15 cellular contexts compared by ENCODE assay signal in genomic region chr2:53312721-53313120, GRCh38.
A peak's percentile ranks its signal among the peaks of the same experiment; 100 is the strongest.
DNase-seq lines count a peak whose midpoint lies in the region; ATAC-seq and TF ChIP-seq lines count a peak whose summit lies in the region.
"Had no signal": no experiment of that assay in that cellular context is flagged by ENCODE, and none has a peak within 500 bp of the region (broad histone marks: within the 10 kb centered on the region; RNA-seq: fewer than 3 reads in every experiment).

No MANE protein-coding gene starts in this region.

- no peak overlapping the region for H3K4me3 ChIP-seq in RWPE2 (ENCODE audit: severe bottlenecking)
- H3K4me3 ChIP-seq in gastroesophageal sphincter: no peak overlapping the region
- no peak overlapping the region for H3K4me3 ChIP-seq in naive thymus-derived CD4-positive, alpha-beta T cell (ENCODE audit: low read length)
- H3K4me3 ChIP-seq: K562 had no signal

- TF ChIP-seq POLR2A in gastroesophageal sphincter (IDR thresholded peaks at IDR 0.05): no peak

- H3K4me3 Mint-ChIP-seq in activated CD8-positive, alpha-beta T cell treated with anti-CD3 and anti-CD28 coated beads, Interleukin-2, amount 10 ng/mL, durations not matched to agents 7 days and 5 days: no peak overlapping the region
- no peak overlapping the region for H3K4me3 Mint-ChIP-seq in naive thymus-derived CD4-positive, alpha-beta T cell
- H3K4me3 Mint-ChIP-seq: HFFc6 had no signal

- H3K9me3 Mint-ChIP-seq in activated CD8-positive, alpha-beta T cell treated with anti-CD3 and anti-CD28 coated beads, Interleukin-2, amount 10 ng/mL, durations not matched to agents 7 days and 5 days (ENCODE audit: insufficient read depth): no peaks in the 10 kb centered on the region
- H3K9me3 Mint-ChIP-seq in naive thymus-derived CD4-positive, alpha-beta T cell: peaks cover 0 to 8% (median 0%) of the 10 kb centered on the region in 11 donors
- H3K9me3 Mint-ChIP-seq: HFFc6 had no signal

- WGBS in gastroesophageal sphincter (ENCODE audit: low coverage in 1 of 2), 2 donors: 68 to 75% methylated on average over 3 to 5 of the region's 5 CpGs

- H3K27me3 ChIP-seq in RWPE2 (ENCODE audit: insufficient read depth, poor library complexity, severe bottlenecking) (no peaks in the 10 kb centered on the region), gastroesophageal sphincter (no peaks in the 10 kb centered on the region)
- no peaks in the 10 kb centered on the region for H3K27me3 ChIP-seq in naive thymus-derived CD4-positive, alpha-beta T cell (ENCODE audit: control insufficient read depth in 2 of 2, insufficient read depth in 2 of 2, low read length in 2 of 2)

- DNase-seq in DMS 273 (lab: John Stamatoyannopoulos, UW; ENCODE audit: unreplicated experiment) (peak; percentile 39), DMS 273 treated with DMSO at 0.1 percent for 48 hours (lab: John Stamatoyannopoulos, UW) (no peak), RWPE2 (ENCODE audit: low spot score) (no peak), omental fat pad (ENCODE audit: low spot score) (no peak), NCI-H1092 treated with DMSO at 0.1 percent for 48 hours (lab: John Stamatoyannopoulos, UW) (no peak)
- no peak for DNase-seq in activated CD8-positive, alpha-beta T cell treated with anti-CD3 and anti-CD28 coated beads, Interleukin-2, amount 10 ng/mL, durations not matched to agents 7 days and 5 days
- DNase-seq in naive thymus-derived CD4-positive, alpha-beta T cell: no peak
- DNase-seq: HFFc6, NCI-H1048, NCI-H2227 treated with DMSO at 0.1 percent for 48 hours, NCI-H526, SHP77 treated with DMSO at 0.1 percent for 48 hours had no signal

- intact Hi-C loops in naive thymus-derived CD4-positive, alpha-beta T cell (cut with micrococcal nuclease): no loop called here

- POLR2A ChIA-PET in activated CD8-positive, alpha-beta T cell treated with anti-CD3 and anti-CD28 coated beads, Interleukin-2, amount 10 ng/mL, durations not matched to agents 7 days and 5 days (lab: Charles Lee): no interaction called here
- POLR2A ChIA-PET in naive thymus-derived CD4-positive, alpha-beta T cell (lab: Charles Lee): no interaction called here

- ATAC-seq in RWPE2 (ENCODE audit: low read depth) (no peak), gastroesophageal sphincter (peak; percentile 31), omental fat pad (ENCODE audit: low FRiP score) (peak; percentile 48)
- ATAC-seq in activated CD8-positive, alpha-beta T cell treated with anti-CD3 and anti-CD28 coated beads, Interleukin-2, amount 10 ng/mL, durations not matched to agents 7 days and 5 days: no peak
- no peak for ATAC-seq in naive thymus-derived CD4-positive, alpha-beta T cell
- ATAC-seq: K562 had no signal

- no peak overlapping the region for H3K27ac Mint-ChIP-seq in activated CD8-positive, alpha-beta T cell treated with anti-CD3 and anti-CD28 coated beads, Interleukin-2, amount 10 ng/mL, durations not matched to agents 7 days and 5 days
- no peak overlapping the region for H3K27ac Mint-ChIP-seq in naive thymus-derived CD4-positive, alpha-beta T cell
- H3K27ac Mint-ChIP-seq: HFFc6 had no signal

- peaks cover 26% of the 10 kb centered on the region for H3K4me1 ChIP-seq in RWPE2 (ENCODE audit: insufficient read depth, poor library complexity, severe bottlenecking)
- no peaks in the 10 kb centered on the region for H3K4me1 ChIP-seq in gastroesophageal sphincter
- H3K4me1 ChIP-seq in naive thymus-derived CD4-positive, alpha-beta T cell (ENCODE audit: control insufficient read depth in 2 of 2, insufficient read depth in 2 of 2, low read length in 2 of 2): no peaks in the 10 kb centered on the region

- H3K36me3 ChIP-seq in RWPE2 (ENCODE audit: low read depth): no peaks in the 10 kb centered on the region
- no peaks in the 10 kb centered on the region for H3K36me3 ChIP-seq in gastroesophageal sphincter
- no peaks in the 10 kb centered on the region for H3K36me3 ChIP-seq in naive thymus-derived CD4-positive, alpha-beta T cell (ENCODE audit: control insufficient read depth in 2 of 3, insufficient read depth in 3 of 3, low read length in 3 of 3)

- TF ChIP-seq CTCF in RWPE2 (IDR thresholded peaks at IDR 0.05; ENCODE audit: poor library complexity, severe bottlenecking): no peak
- no peak for TF ChIP-seq CTCF in gastroesophageal sphincter (IDR thresholded peaks at IDR 0.05)
- TF ChIP-seq CTCF in omental fat pad (IDR thresholded peaks at IDR 0.05): no peak

- no peaks in the 10 kb centered on the region for H3K4me1 Mint-ChIP-seq in activated CD8-positive, alpha-beta T cell treated with anti-CD3 and anti-CD28 coated beads, Interleukin-2, amount 10 ng/mL, durations not matched to agents 7 days and 5 days (ENCODE audit: low read depth)
- no peaks in the 10 kb centered on the region for H3K4me1 Mint-ChIP-seq in naive thymus-derived CD4-positive, alpha-beta T cell

- CTCF ChIA-PET in activated CD8-positive, alpha-beta T cell treated with anti-CD3 and anti-CD28 coated beads, Interleukin-2, amount 10 ng/mL, durations not matched to agents 7 days and 5 days (lab: Charles Lee): no interaction called here
- CTCF ChIA-PET in naive thymus-derived CD4-positive, alpha-beta T cell (lab: Charles Lee): no interaction called here

- no peaks in the 10 kb centered on the region for H3K36me3 Mint-ChIP-seq in activated CD8-positive, alpha-beta T cell treated with anti-CD3 and anti-CD28 coated beads, Interleukin-2, amount 10 ng/mL, durations not matched to agents 7 days and 5 days (ENCODE audit: low read depth)
- H3K36me3 Mint-ChIP-seq in naive thymus-derived CD4-positive, alpha-beta T cell: no peaks in the 10 kb centered on the region

- H3K9me3 ChIP-seq in RWPE2 (ENCODE audit: severe bottlenecking) (no peaks in the 10 kb centered on the region), gastroesophageal sphincter (no peaks in the 10 kb centered on the region)
- no peaks in the 10 kb centered on the region for H3K9me3 ChIP-seq in naive thymus-derived CD4-positive, alpha-beta T cell (ENCODE audit: control insufficient read depth in 2 of 3, low read length in 3 of 3)

- TF ChIP-seq EP300 in gastroesophageal sphincter (IDR thresholded peaks at IDR 0.05): no peak

- peak overlapping the region; percentile 54 for H3K27ac ChIP-seq in RWPE2 (ENCODE audit: poor library complexity, severe bottlenecking)
- no peak overlapping the region for H3K27ac ChIP-seq in gastroesophageal sphincter
- H3K27ac ChIP-seq in naive thymus-derived CD4-positive, alpha-beta T cell (ENCODE audit: low read depth, low read length): no peak overlapping the region
- H3K27ac ChIP-seq: 22Rv1 had no signal

- no peaks in the 10 kb centered on the region for H3K27me3 Mint-ChIP-seq in activated CD8-positive, alpha-beta T cell treated with anti-CD3 and anti-CD28 coated beads, Interleukin-2, amount 10 ng/mL, durations not matched to agents 7 days and 5 days (ENCODE audit: low read depth)
- no peaks in the 10 kb centered on the region for H3K27me3 Mint-ChIP-seq in naive thymus-derived CD4-positive, alpha-beta T cell

Comparison
In these comparisons a context has a peak if more than half of its experiments do, and no peak if none do; other contexts are left out.
1. ATAC-seq: peak in gastroesophageal sphincter (single experiment) and omental fat pad (single experiment); none in RWPE2 (single experiment), activated CD8-positive, alpha-beta T cell treated with anti-CD3 and anti-CD28 coated beads, Interleukin-2, amount 10 ng/mL, durations not matched to agents 7 days and 5 days (single experiment) and naive thymus-derived CD4-positive, alpha-beta T cell (single experiment).